In the genomic region with DNA sequence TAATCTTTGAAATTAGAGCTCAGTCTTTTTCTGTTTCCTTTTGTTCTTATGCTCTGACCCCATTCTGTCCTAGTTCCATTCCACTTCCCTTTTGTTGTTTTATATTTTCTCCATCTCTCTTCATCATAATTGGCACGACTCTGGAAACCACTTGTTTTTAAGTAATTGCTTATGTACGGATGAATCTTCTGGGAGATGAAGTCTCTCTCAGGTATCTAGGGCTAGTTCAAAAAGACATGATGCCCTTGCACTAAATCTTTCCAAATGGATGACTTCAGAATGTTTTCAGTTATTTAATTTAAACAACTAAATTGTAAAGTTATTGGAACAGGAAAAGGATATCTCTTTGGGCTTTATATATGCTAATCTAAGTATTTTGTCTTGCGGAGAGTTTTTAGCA, we compare ENCODE assay signal across 10 cellular contexts. TPM values are rescaled to one million over a fixed set of nuclear protein-coding genes. Genes with fewer than 3 reads are reported as not detected.
"Had no signal": no experiment of that assay in that cellular context is flagged by ENCODE, and none has a peak within 500 bp of the region (broad histone marks: within the 10 kb centered on the region; RNA-seq: fewer than 3 reads in every experiment).

TSS of gene OR6F1 (minus strand) at position 101 of the 400 bp plus-strand sequence. CDS start 3,891 bp downstream, outside the sequence.

- H3K4me3 Mint-ChIP-seq: GM23338, H9, HFFc6 had no signal

- DNase-seq: GM23248, GOT3, H7, H9, HCEC 1CT, HFFc6 had no signal

- ATAC-seq: GM23338, HCT116 had no signal

- H3K27ac Mint-ChIP-seq: GM23338, H9, HFFc6 had no signal

- H3K4me1 Mint-ChIP-seq: GM23338, H9 had no signal

RNA-seq across cellular contexts. Expression of gene OR6F1, which starts in this region (rescaled TPM):
- total RNA-seq: GM23248, GM23338, H1, H4, H7, H9, HFFc6 had no signal
